8 cellular contexts compared by ENCODE assay signal in genomic region chrX:136879001-136879667, GRCh38. TPM values are rescaled to one million over a fixed set of nuclear protein-coding genes. Genes with fewer than 3 reads are reported as not detected.
DNase-seq lines count a peak whose midpoint lies in the region; ATAC-seq lines count a peak whose summit lies in the region.

No MANE protein-coding gene starts in this region.

- peaks cover 0 to 10% (median 6%) of the 10 kb centered on the region in 5 donors for H3K4me1 ChIP-seq in subcutaneous abdominal adipose tissue (ENCODE audit: control insufficient read depth in 5 of 5, insufficient read depth in 5 of 5, low read length in 5 of 5)

- H3K9me3 ChIP-seq in subcutaneous abdominal adipose tissue (ENCODE audit: control insufficient read depth in 5 of 5, low read length in 5 of 5) = no peaks in the 10 kb centered on the region

- peak overlapping the region in 4 of 5 donors; percentile 75 to 94 (median 90) for H3K9ac ChIP-seq in subcutaneous abdominal adipose tissue (ENCODE audit: low read length in 5 of 5)

- H3K9me3 Mint-ChIP-seq in activated CD4-positive, alpha-beta T cell treated with anti-CD3 and anti-CD28 coated beads, Interleukin-2, amount 10 ng/mL, durations not matched to agents 24 days and 14 days = no peaks in the 10 kb centered on the region
- no peaks in the 10 kb centered on the region for H3K9me3 Mint-ChIP-seq in activated naive CD8-positive, alpha-beta T cell treated with anti-CD3 and anti-CD28 coated beads, Interleukin-2, amount 10 ng/mL, durations not matched to agents 7 days and 5 days

- H3K27me3 Mint-ChIP-seq in activated CD4-positive, alpha-beta T cell treated with anti-CD3 and anti-CD28 coated beads, Interleukin-2, amount 10 ng/mL, durations not matched to agents 24 days and 14 days = no peaks in the 10 kb centered on the region
- H3K27me3 Mint-ChIP-seq in activated naive CD8-positive, alpha-beta T cell treated with anti-CD3 and anti-CD28 coated beads, Interleukin-2, amount 10 ng/mL, durations not matched to agents 7 days and 5 days = no peaks in the 10 kb centered on the region

- POLR2A ChIA-PET in activated naive CD8-positive, alpha-beta T cell treated with anti-CD3 and anti-CD28 coated beads, Interleukin-2, amount 10 ng/mL, durations not matched to agents 7 days and 5 days (lab: Charles Lee) = interaction anchor here (0.9 to 3.8 kb wide), 8 partner anchors 8 to 168 kb away, joined by 3 to 25 read pairs (median 6); no protein-coding TSS in a partner anchor

- no peak for ATAC-seq in activated naive CD8-positive, alpha-beta T cell treated with anti-CD3 and anti-CD28 coated beads, Interleukin-2, amount 10 ng/mL, durations not matched to agents 7 days and 5 days (ENCODE audit: low read depth)

- peaks cover 9% of the 10 kb centered on the region for H3K4me1 Mint-ChIP-seq in activated CD4-positive, alpha-beta T cell treated with anti-CD3 and anti-CD28 coated beads, Interleukin-2, amount 10 ng/mL, durations not matched to agents 24 days and 14 days
- H3K4me1 Mint-ChIP-seq in activated naive CD8-positive, alpha-beta T cell treated with anti-CD3 and anti-CD28 coated beads, Interleukin-2, amount 10 ng/mL, durations not matched to agents 7 days and 5 days = peaks cover 8% of the 10 kb centered on the region

- H3K4me3 ChIP-seq in subcutaneous abdominal adipose tissue (ENCODE audit: low read depth in 1 of 5, low read length in 5 of 5) = peak overlapping the region; percentile 70 to 90 (median 88)

- intact Hi-C loops in activated CD4-positive, alpha-beta T cell treated with anti-CD3 and anti-CD28 coated beads, Interleukin-2, amount 10 ng/mL, durations not matched to agents 24 days and 14 days (cut with micrococcal nuclease) = no loop called here

- H3K27ac ChIP-seq in subcutaneous abdominal adipose tissue (ENCODE audit: low read depth, low read length) = peak overlapping the region; percentile 94

- peak overlapping the region; percentile 97 for H3K4me3 Mint-ChIP-seq in activated CD4-positive, alpha-beta T cell treated with anti-CD3 and anti-CD28 coated beads, Interleukin-2, amount 10 ng/mL, durations not matched to agents 24 days and 14 days
- peak overlapping the region; percentile 96 for H3K4me3 Mint-ChIP-seq in activated naive CD8-positive, alpha-beta T cell treated with anti-CD3 and anti-CD28 coated beads, Interleukin-2, amount 10 ng/mL, durations not matched to agents 7 days and 5 days

- peak; percentile 55 for DNase-seq in activated CD4-positive, alpha-beta T cell treated with anti-CD3 and anti-CD28 coated beads, Interleukin-2, amount 10 ng/mL, durations not matched to agents 24 days and 14 days
- no peak for DNase-seq in activated CD4-positive, alpha-beta T cell treated with anti-CD3 and anti-CD28 coated beads, Interleukin-2, amount 50 U/mL, for 48 hours
- DNase-seq in activated naive CD8-positive, alpha-beta T cell treated with anti-CD3 and anti-CD28 coated beads, Interleukin-2, amount 10 ng/mL, durations not matched to agents 7 days and 5 days = no peak
- DNase-seq in iris pigment epithelial cell (ENCODE audit: low read depth) (peak; percentile 29), DMS 273 (lab: John Stamatoyannopoulos, UW; ENCODE audit: unreplicated experiment) (no peak), cerebellar nuclear complex (lab: John Stamatoyannopoulos, UW) (no peak)
- no peak for DNase-seq in stimulated activated CD4-positive, alpha-beta T cell treated with anti-CD3 and anti-CD28 coated beads, Interleukin-2, amount 100 ng/mL, for 24 hours

- H3K27ac Mint-ChIP-seq in activated CD4-positive, alpha-beta T cell treated with anti-CD3 and anti-CD28 coated beads, Interleukin-2, amount 10 ng/mL, durations not matched to agents 24 days and 14 days = peak overlapping the region; percentile 99
- peak overlapping the region; percentile 98 for H3K27ac Mint-ChIP-seq in activated naive CD8-positive, alpha-beta T cell treated with anti-CD3 and anti-CD28 coated beads, Interleukin-2, amount 10 ng/mL, durations not matched to agents 7 days and 5 days

- H3K36me3 Mint-ChIP-seq in activated CD4-positive, alpha-beta T cell treated with anti-CD3 and anti-CD28 coated beads, Interleukin-2, amount 10 ng/mL, durations not matched to agents 24 days and 14 days (ENCODE audit: low read depth) = peaks cover 44% of the 10 kb centered on the region
- H3K36me3 Mint-ChIP-seq in activated naive CD8-positive, alpha-beta T cell treated with anti-CD3 and anti-CD28 coated beads, Interleukin-2, amount 10 ng/mL, durations not matched to agents 7 days and 5 days = peaks cover 26% of the 10 kb centered on the region

- peaks cover 15 to 40% (median 22%) of the 10 kb centered on the region in 5 donors for H3K36me3 ChIP-seq in subcutaneous abdominal adipose tissue (ENCODE audit: control insufficient read depth in 5 of 5, insufficient read depth in 5 of 5, low read length in 5 of 5)

- H3K27me3 ChIP-seq in subcutaneous abdominal adipose tissue (ENCODE audit: control insufficient read depth in 5 of 5, insufficient read depth in 4 of 5, low read length in 5 of 5) = no peaks in the 10 kb centered on the region

RNA-seq across cellular contexts. Expression of gene RBMX, which starts 1.4 kb away (rescaled TPM):
- 324 and 334 TPM in 2 replicates for total RNA-seq in activated CD4-positive, alpha-beta T cell treated with anti-CD3 and anti-CD28 coated beads, Interleukin-2, amount 10 ng/mL, durations not matched to agents 24 days and 14 days
- 100 to 1,000 TPM; 252 to 260 TPM for total RNA-seq in activated naive CD8-positive, alpha-beta T cell treated with anti-CD3 and anti-CD28 coated beads, Interleukin-2, amount 10 ng/mL, durations not matched to agents 7 days and 5 days

Comparison
In these comparisons a context has a peak if more than half of its experiments do, and no peak if none do; other contexts are left out.
1. DNase-seq: peak in activated CD4-positive, alpha-beta T cell treated with anti-CD3 and anti-CD28 coated beads, Interleukin-2, amount 10 ng/mL, durations not matched to agents 24 days and 14 days (single experiment) and iris pigment epithelial cell (single experiment); none in activated CD4-positive, alpha-beta T cell treated with anti-CD3 and anti-CD28 coated beads, Interleukin-2, amount 50 U/mL, for 48 hours (0 of 2), activated naive CD8-positive, alpha-beta T cell treated with anti-CD3 and anti-CD28 coated beads, Interleukin-2, amount 10 ng/mL, durations not matched to agents 7 days and 5 days (single experiment), DMS 273 (single experiment), stimulated activated CD4-positive, alpha-beta T cell treated with anti-CD3 and anti-CD28 coated beads, Interleukin-2, amount 100 ng/mL, for 24 hours (0 of 2) and cerebellar nuclear complex (0 of 2).